ENCODE assay signal across 8 cellular contexts in the genomic region with DNA sequence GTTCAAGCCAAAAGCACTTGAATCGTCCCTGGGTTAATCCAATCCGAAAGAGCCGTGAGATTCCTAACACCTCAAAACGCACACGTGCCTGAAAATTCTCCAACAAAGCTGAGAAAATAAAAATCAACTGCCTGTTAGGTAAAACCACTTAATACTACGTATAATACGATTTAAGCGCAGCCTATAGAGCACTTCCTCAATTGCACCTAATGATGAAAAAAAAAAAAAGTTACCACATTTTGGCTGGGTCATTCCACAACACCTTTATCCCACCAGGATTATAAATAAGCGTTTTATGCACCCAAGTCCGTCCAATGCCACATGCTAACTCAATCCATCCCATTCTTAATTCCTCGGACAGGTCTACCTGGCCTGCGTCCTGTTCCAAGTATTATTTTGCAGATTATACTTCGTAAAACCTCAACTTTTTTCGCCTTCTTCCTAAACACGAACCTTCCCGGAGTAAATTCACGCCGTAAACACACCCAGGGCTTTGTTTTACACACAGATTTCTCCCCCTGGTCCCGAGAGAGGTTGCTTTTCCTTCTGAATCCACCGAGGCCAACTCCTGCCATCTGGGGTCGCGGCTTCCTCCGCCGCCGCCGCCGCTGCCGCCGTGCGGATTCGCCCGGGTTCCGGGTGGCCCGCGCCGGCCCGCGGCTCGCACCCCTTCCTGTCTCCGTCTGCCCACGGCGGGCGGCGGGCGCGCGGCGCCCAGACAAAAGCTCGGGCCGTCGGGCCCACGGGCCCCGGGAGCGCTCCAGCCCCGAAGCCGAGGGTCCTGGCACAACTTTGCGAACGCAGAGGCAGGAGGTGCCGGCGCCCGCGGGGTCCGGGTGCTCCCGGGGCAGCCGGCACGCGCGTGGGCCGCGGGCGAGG.
DNase-seq lines count a peak whose midpoint lies in the region; ATAC-seq and TF ChIP-seq lines count a peak whose summit lies in the region.

No MANE protein-coding gene starts in this region.

- H3K27ac ChIP-seq in DND-41 (ENCODE audit: low read length), result peak overlapping the region; percentile 9

- peaks cover 15% of the 10 kb centered on the region for H3K36me3 ChIP-seq in DND-41 (ENCODE audit: insufficient read depth, low read length)

- H3K4me1 ChIP-seq in DND-41 (ENCODE audit: insufficient read depth, low read length), result peaks cover 30% of the 10 kb centered on the region

- H3K27me3 ChIP-seq in DND-41 (ENCODE audit: insufficient read depth, low read length, poor library complexity), result no peaks in the 10 kb centered on the region

- H3K4me3 ChIP-seq in DND-41 (ENCODE audit: low read depth in 1 of 2, low read length in 2 of 2), result peak overlapping the region; percentile 20 to 55; a peak in 3 of 4 replicates
- peak overlapping the region; percentile 74 for H3K4me3 ChIP-seq in Jurkat, Clone E6-1 (ENCODE audit: low read length)

- no peak for TF ChIP-seq CTCF in DND-41 (IDR thresholded peaks at IDR 0.05; ENCODE audit: borderline replicate concordance, extremely low read depth, low read length, poor library complexity, severe bottlenecking)
- TF ChIP-seq CTCF in type B pancreatic cell (conservative IDR thresholded peaks at IDR 0.05), result no peak

- peaks cover 57% of the 10 kb centered on the region for H3K79me2 ChIP-seq in DND-41 (ENCODE audit: insufficient read depth, low read length)

- POLR2A ChIA-PET in activated CD4-positive, alpha-beta T cell treated with anti-CD3 and anti-CD28 coated beads for 36 hours (lab: Charles Lee), result interaction anchor here (0.6 to 1.0 kb wide), 3 partner anchors 114 to 898 kb away, joined by 3 to 5 read pairs (median 3); no protein-coding TSS in a partner anchor
- POLR2A ChIA-PET in naive thymus-derived CD8-positive, alpha-beta T cell (lab: Charles Lee), result interaction anchor here (0.6 to 2.3 kb wide), 4 partner anchors 21 to 67 kb away, joined by 3 to 5 read pairs (median 3); no protein-coding TSS in a partner anchor

- peak overlapping the region; percentile 96 for H3K4me3 Mint-ChIP-seq in activated CD4-positive, alpha-beta T cell treated with anti-CD3 and anti-CD28 coated beads for 36 hours
- peak overlapping the region; percentile 89 to 98 (median 95) for H3K4me3 Mint-ChIP-seq in naive thymus-derived CD8-positive, alpha-beta T cell
- H3K4me3 Mint-ChIP-seq in type B pancreatic cell, result peak overlapping the region; percentile 94

- H3K9me3 ChIP-seq in DND-41 (ENCODE audit: insufficient read depth, low read length, severe bottlenecking), result no peaks in the 10 kb centered on the region

- H3K9ac ChIP-seq in DND-41 (ENCODE audit: low read depth, low read length), result peak overlapping the region; percentile 77

- H3K27ac Mint-ChIP-seq in activated CD4-positive, alpha-beta T cell treated with anti-CD3 and anti-CD28 coated beads for 36 hours, result peak overlapping the region; percentile 95
- H3K27ac Mint-ChIP-seq in naive thymus-derived CD8-positive, alpha-beta T cell, result peak overlapping the region; percentile 82 to 97 (median 94)
- H3K27ac Mint-ChIP-seq in type B pancreatic cell, result peak overlapping the region; percentile 90

- H3K4me2 ChIP-seq in DND-41 (ENCODE audit: insufficient read depth, low read length), result peak overlapping the region; percentile 72

- peak; percentile 18; the same call in 2 of the 3 replicates for ATAC-seq in DND-41 (ENCODE audit: insufficient read depth, low read depth)
- ATAC-seq in GM21528 (IDR thresholded peaks at IDR 0.05; ENCODE audit: low FRiP score, unreplicated experiment), result peak; percentile 19
- no peak for ATAC-seq in activated CD4-positive, alpha-beta T cell treated with anti-CD3 and anti-CD28 coated beads for 36 hours
- peak; percentile 3 to 9 for ATAC-seq in naive thymus-derived CD8-positive, alpha-beta T cell

- no peaks in the 10 kb centered on the region for H3K9me3 Mint-ChIP-seq in activated CD4-positive, alpha-beta T cell treated with anti-CD3 and anti-CD28 coated beads for 36 hours (ENCODE audit: low read depth)
- H3K9me3 Mint-ChIP-seq in naive thymus-derived CD8-positive, alpha-beta T cell, result no peaks in the 10 kb centered on the region
- no peaks in the 10 kb centered on the region for H3K9me3 Mint-ChIP-seq in type B pancreatic cell

- H3K4me1 Mint-ChIP-seq in activated CD4-positive, alpha-beta T cell treated with anti-CD3 and anti-CD28 coated beads for 36 hours, result peaks cover 28% of the 10 kb centered on the region
- peaks cover 20 to 57% (median 43%) of the 10 kb centered on the region in 4 donors for H3K4me1 Mint-ChIP-seq in naive thymus-derived CD8-positive, alpha-beta T cell
- peaks cover 14% of the 10 kb centered on the region for H3K4me1 Mint-ChIP-seq in type B pancreatic cell (ENCODE audit: unreplicated experiment)

- H3K36me3 Mint-ChIP-seq in activated CD4-positive, alpha-beta T cell treated with anti-CD3 and anti-CD28 coated beads for 36 hours (ENCODE audit: low read depth), result peaks cover 15% of the 10 kb centered on the region
- H3K36me3 Mint-ChIP-seq in naive thymus-derived CD8-positive, alpha-beta T cell, result no peaks in the 10 kb centered on the region
- peaks cover 4% of the 10 kb centered on the region for H3K36me3 Mint-ChIP-seq in type B pancreatic cell

- DNase-seq in DND-41 (peak; percentile 59), type B pancreatic cell (ENCODE audit: extremely low spot score, unreplicated experiment) (no peak), amniotic stem cell (lab: John Stamatoyannopoulos, UW) (no peak)
- no peak for DNase-seq in Jurkat, Clone E6-1 (ENCODE audit: low read depth, low spot score)
- peak; percentile 58 for DNase-seq in activated CD4-positive, alpha-beta T cell treated with anti-CD3 and anti-CD28 coated beads for 36 hours
- peak; percentile 19 for DNase-seq in effector CD4-positive, alpha-beta T cell
- DNase-seq in naive thymus-derived CD8-positive, alpha-beta T cell, result peak in 9 of 10 donors; percentile 14 to 56 (median 43)

- peak overlapping the region; percentile 17 for H2AFZ ChIP-seq in DND-41 (ENCODE audit: low read depth, low read length)

- H3K27me3 Mint-ChIP-seq in activated CD4-positive, alpha-beta T cell treated with anti-CD3 and anti-CD28 coated beads for 36 hours, result no peaks in the 10 kb centered on the region
- H3K27me3 Mint-ChIP-seq in naive thymus-derived CD8-positive, alpha-beta T cell, result no peaks in the 10 kb centered on the region
- H3K27me3 Mint-ChIP-seq in type B pancreatic cell, result no peaks in the 10 kb centered on the region

- peaks cover 33% of the 10 kb centered on the region for H4K20me1 ChIP-seq in DND-41 (ENCODE audit: insufficient read depth, low read length)

- CTCF ChIA-PET in activated CD4-positive, alpha-beta T cell treated with anti-CD3 and anti-CD28 coated beads for 36 hours (lab: Charles Lee), result interaction anchor here (0.5 to 0.9 kb wide), 2 partner anchors 296 to 328 kb away, joined by 3 to 4 read pairs; a partner anchor contains a TSS

- intact Hi-C loops in activated CD4-positive, alpha-beta T cell treated with anti-CD3 and anti-CD28 coated beads for 36 hours (cut with DNase I, micrococcal nuclease), result loop anchor here (2.0 to 10.0 kb wide), 2 partner anchors 71 to 319 kb away; no protein-coding TSS in a partner anchor

Comparison
In these comparisons a context has a peak if more than half of its experiments do, and no peak if none do; other contexts are left out.
1. DNase-seq: peak in DND-41 (single experiment), activated CD4-positive, alpha-beta T cell treated with anti-CD3 and anti-CD28 coated beads for 36 hours (single experiment), effector CD4-positive, alpha-beta T cell (single experiment) and naive thymus-derived CD8-positive, alpha-beta T cell (9 of 10); none in Jurkat, Clone E6-1 (single experiment), type B pancreatic cell (single experiment) and amniotic stem cell (single experiment).
2. Peak in every context shown above with its lines, with median percentiles within 50 percentile points of each other: H3K27ac Mint-ChIP-seq and H3K4me3 Mint-ChIP-seq.